19 cellular contexts compared by ENCODE assay signal in genomic region chr15:71545923-71546322, GRCh38.
DNase-seq lines count a peak whose midpoint lies in the region; ATAC-seq, FAIRE-seq and TF ChIP-seq lines count a peak whose summit lies in the region.
"Had no signal": no experiment of that assay in that cellular context is flagged by ENCODE, and none has a peak within 500 bp of the region (broad histone marks: within the 10 kb centered on the region; RNA-seq: fewer than 3 reads in every experiment).

No MANE protein-coding gene starts in this region.

- H3K9me3 ChIP-seq in esophagus (ENCODE audit: control insufficient read depth in 2 of 2, insufficient read depth in 1 of 2, low read depth in 1 of 2, low read length in 1 of 2) (no peaks in the 10 kb centered on the region), stomach (no peaks in the 10 kb centered on the region)
- no peaks in the 10 kb centered on the region for H3K9me3 ChIP-seq in CD8-positive, alpha-beta T cell (ENCODE audit: low read length)
- H3K9me3 ChIP-seq: A549, BE2C had no signal

- no peak for TF ChIP-seq POLR2A in stomach (IDR thresholded peaks at IDR 0.05)

- CTCF ChIA-PET in CD8-positive, alpha-beta T cell (lab: Charles Lee): no interaction called here

- TF ChIP-seq EP300 in stomach (IDR thresholded peaks at IDR 0.05): no peak

- no peak for TF ChIP-seq CTCF in bronchial epithelial cell (IDR thresholded peaks at IDR 0.05; ENCODE audit: insufficient read depth, low read length, severe bottlenecking)
- no peak for TF ChIP-seq CTCF in stomach (IDR thresholded peaks at IDR 0.05)
- TF ChIP-seq CTCF in mesothelial cell of epicardium (IDR thresholded peaks at IDR 0.05; ENCODE audit: unreplicated experiment): no peak
- TF ChIP-seq CTCF in CD8-positive, alpha-beta T cell (IDR thresholded peaks at IDR 0.05): no peak

- H3K9me3 Mint-ChIP-seq in mesothelial cell of epicardium: peaks cover 4% of the 10 kb centered on the region
- no peaks in the 10 kb centered on the region for H3K9me3 Mint-ChIP-seq in CD8-positive, alpha-beta T cell

- no peak for ATAC-seq in CD8-positive, alpha-beta T cell
- ATAC-seq: A549, HCT116 had no signal

- peak; percentile 46 for DNase-seq in bronchial epithelial cell (ENCODE audit: low read depth)
- DNase-seq in kidney tubule cell (ENCODE audit: low spot score): peak; percentile 67
- DNase-seq in stomach: no peak
- DNase-seq in mesothelial cell of epicardium (ENCODE audit: low spot score in 2 of 2, unreplicated experiment in 2 of 2): no peak
- no peak for DNase-seq in activated CD4-positive, alpha-beta T cell treated with anti-CD3 and anti-CD28 coated beads for 1 hour
- DNase-seq in CD8-positive, alpha-beta T cell: no peak
- DNase-seq: BE2C; CD4-positive, alpha-beta memory T cell; COR-L47; DND-41; GDM1; GM23248 had no signal

- H3K27ac ChIP-seq in esophagus (ENCODE audit: low read depth in 2 of 2, low read length in 1 of 2) (peak overlapping the region; percentile 69 to 81), stomach (peak overlapping the region in 3 of 5 donors; percentile 13 to 74 (median 72))
- H3K27ac ChIP-seq in CD8-positive, alpha-beta T cell (ENCODE audit: low read depth, low read length): no peak overlapping the region
- H3K27ac ChIP-seq: A549, C4-2B, GM23248 had no signal

- POLR2A ChIA-PET in CD8-positive, alpha-beta T cell (lab: Charles Lee): no interaction called here

- H3K4me3 ChIP-seq in bronchial epithelial cell (ENCODE audit: low read depth, low read length) (no peak overlapping the region), esophagus (ENCODE audit: low read depth in 1 of 2, low read length in 2 of 2) (peak overlapping the region in 1 of 2 donors; percentile 8), stomach (no peak overlapping the region)
- no peak overlapping the region for H3K4me3 ChIP-seq in CD8-positive, alpha-beta T cell (ENCODE audit: low read depth, low read length)
- H3K4me3 ChIP-seq: A549, GM23248 had no signal

- H3K4me1 Mint-ChIP-seq in mesothelial cell of epicardium: peaks cover 45% of the 10 kb centered on the region
- H3K4me1 Mint-ChIP-seq in CD8-positive, alpha-beta T cell (ENCODE audit: low read depth): no peaks in the 10 kb centered on the region

- 55 to 60% methylated on average over 1 of the region's 1 CpG for WGBS in esophagus, 2 donors
- 33 to 82% (median 40%) methylated on average over 1 of the region's 1 CpG for WGBS in stomach, 5 donors

- H3K4me3 Mint-ChIP-seq in mesothelial cell of epicardium: no peak overlapping the region
- no peak overlapping the region for H3K4me3 Mint-ChIP-seq in CD8-positive, alpha-beta T cell
- H3K4me3 Mint-ChIP-seq: CD4-positive, alpha-beta memory T cell had no signal

- H3K4me1 ChIP-seq in esophagus (ENCODE audit: control insufficient read depth in 2 of 2, insufficient read depth in 2 of 2, low read length in 1 of 2) (peaks cover 0 to 4% of the 10 kb centered on the region in 2 donors), stomach (peaks cover 0 to 49% (median 22%) of the 10 kb centered on the region in 4 donors)
- H3K4me1 ChIP-seq in CD8-positive, alpha-beta T cell (ENCODE audit: insufficient read depth, low read length): no peaks in the 10 kb centered on the region
- H3K4me1 ChIP-seq: A549, BE2C had no signal

- no peak overlapping the region for H3K27ac Mint-ChIP-seq in mesothelial cell of epicardium
- no peak overlapping the region for H3K27ac Mint-ChIP-seq in CD8-positive, alpha-beta T cell
- H3K27ac Mint-ChIP-seq: CD4-positive, alpha-beta memory T cell had no signal

- H3K36me3 Mint-ChIP-seq in mesothelial cell of epicardium: peaks cover 3% of the 10 kb centered on the region
- no peaks in the 10 kb centered on the region for H3K36me3 Mint-ChIP-seq in CD8-positive, alpha-beta T cell
- H3K36me3 Mint-ChIP-seq: CD4-positive, alpha-beta memory T cell had no signal

- intact Hi-C loops in stomach (cut with DNase I; ENCODE audit: low total_unique reads): no loop called here
- intact Hi-C loops in CD8-positive, alpha-beta T cell (cut with DNase I, micrococcal nuclease): no loop called here

- no peak for FAIRE-seq in bronchial epithelial cell (lab: Jason Lieb, UNC)
- FAIRE-seq: A549, D721Med, GM12892, H54 had no signal

- H3K27me3 Mint-ChIP-seq in mesothelial cell of epicardium (ENCODE audit: low read depth): no peaks in the 10 kb centered on the region
- H3K27me3 Mint-ChIP-seq in CD8-positive, alpha-beta T cell (ENCODE audit: low read depth): peaks cover 20% of the 10 kb centered on the region

- H3K36me3 ChIP-seq in bronchial epithelial cell (ENCODE audit: control insufficient read depth, insufficient read depth, low read length) (no peaks in the 10 kb centered on the region), esophagus (ENCODE audit: control insufficient read depth in 2 of 2, insufficient read depth in 2 of 2, low read length in 1 of 2) (no peaks in the 10 kb centered on the region), stomach (no peaks in the 10 kb centered on the region)
- H3K36me3 ChIP-seq in CD8-positive, alpha-beta T cell (ENCODE audit: insufficient read depth, low read length): no peaks in the 10 kb centered on the region
- H3K36me3 ChIP-seq: BE2C had no signal

- H3K27me3 ChIP-seq in bronchial epithelial cell (ENCODE audit: control insufficient read depth, insufficient read depth, low read length) (no peaks in the 10 kb centered on the region), esophagus (ENCODE audit: control insufficient read depth in 1 of 2, insufficient read depth in 2 of 2, low read length in 2 of 2) (no peaks in the 10 kb centered on the region), stomach (no peaks in the 10 kb centered on the region)
- H3K27me3 ChIP-seq in CD8-positive, alpha-beta T cell (ENCODE audit: insufficient read depth, low read length): peaks cover 3% of the 10 kb centered on the region

Comparison
In these comparisons a context has a peak if more than half of its experiments do, and no peak if none do; other contexts are left out.
1. DNase-seq: peak in bronchial epithelial cell (single experiment) and kidney tubule cell (single experiment); none in stomach (single experiment), mesothelial cell of epicardium (0 of 2), activated CD4-positive, alpha-beta T cell treated with anti-CD3 and anti-CD28 coated beads for 1 hour (single experiment) and CD8-positive, alpha-beta T cell (0 of 7).